Comparison of ENCODE assay signal across 1 cellular context in genomic region chr11:123407124-123407995, GRCh38.
A peak's percentile ranks its signal among the peaks of the same experiment; 100 is the strongest.
TF ChIP-seq lines count a peak whose summit lies in the region.

No MANE protein-coding gene starts in this region.

TF ChIP-seq in HepG2, 621 proteins besides CTCF, POLR2A, EP300 and RAD21 (continued from another document):
- TF ChIP-seq ZNF574 (CRISPR knock-in tag; IDR thresholded peaks at IDR 0.05) (no peak), FOXM1 (CRISPR knock-in tag; IDR thresholded peaks at IDR 0.05) (no peak), HCFC1 (IDR thresholded peaks at IDR 0.05; ENCODE audit: low read depth, low read length) (no peak), PLRG1 (conservative IDR thresholded peaks at IDR 0.05) (no peak), XRCC5 (optimal IDR thresholded peaks at IDR 0.05; ENCODE audit: low read length) (peak; percentile 21), MLXIP (CRISPR knock-in tag; IDR thresholded peaks at IDR 0.05; ENCODE audit: borderline replicate concordance) (no peak), IRF2 (CRISPR knock-in tag; IDR thresholded peaks at IDR 0.05) (0 out of 2 replicates have a peak, but pooled peaks have one; percentile 23), SMC3 (IDR thresholded peaks at IDR 0.05; ENCODE audit: low read length) (peak; percentile 85), MXD3 (CRISPR knock-in tag; IDR thresholded peaks at IDR 0.05) (no peak), CHD2 (IDR thresholded peaks at IDR 0.05; ENCODE audit: low read depth, low read length) (no peak), MXI1 (IDR thresholded peaks at IDR 0.05; ENCODE audit: borderline replicate concordance, low read depth, low read length) (no peak), GRHL1 (CRISPR knock-in tag; conservative IDR thresholded peaks at IDR 0.05) (no peak), STAG1 (CRISPR knock-in tag; IDR thresholded peaks at IDR 0.05) (peak; percentile 69), ZNF407 (CRISPR knock-in tag; IDR thresholded peaks at IDR 0.05; ENCODE audit: not compliant biosample characterization) (no peak), ZNF224 (CRISPR knock-in tag; IDR thresholded peaks at IDR 0.05) (no peak), ATF2 (CRISPR knock-in tag; IDR thresholded peaks at IDR 0.05) (no peak), ZBTB7B (CRISPR knock-in tag; IDR thresholded peaks at IDR 0.05) (no peak), ZNF276 (CRISPR knock-in tag; IDR thresholded peaks at IDR 0.05; ENCODE audit: low read depth) (no peak), SP5 (CRISPR knock-in tag; IDR thresholded peaks at IDR 0.05; ENCODE audit: borderline replicate concordance, low read depth) (no peak), WIZ (CRISPR knock-in tag; IDR thresholded peaks at IDR 0.05) (no peak), ZNF766 (CRISPR knock-in tag; IDR thresholded peaks at IDR 0.05; ENCODE audit: borderline replicate concordance) (no peak)
